ENCODE assay signal across 1 cellular context in genomic region chr16:12544477-12545291, GRCh38.
TF ChIP-seq lines count a peak whose summit lies in the region.

No MANE protein-coding gene starts in this region.

TF ChIP-seq in GM12878, 131 proteins besides CTCF, POLR2A, EP300 and RAD21 (continued from another document):
- TF ChIP-seq E4F1 (IDR thresholded peaks at IDR 0.05; ENCODE audit: borderline replicate concordance, partially characterized antibody): no peak
- peak in 1 of 2 experiments; percentile 57; a peak in 1 of 4 replicates for TF ChIP-seq SRF (IDR thresholded peaks at IDR 0.05; ENCODE audit: low read depth in 2 of 2, low read length in 2 of 2)
- no peak for TF ChIP-seq ETV6 (conservative IDR thresholded peaks at IDR 0.05 in 1 of 2, IDR thresholded peaks at IDR 0.05 in 1 of 2; ENCODE audit: borderline replicate concordance in 1 of 2, low read depth in 1 of 2)
- no peak for TF ChIP-seq ATF7 (IDR thresholded peaks at IDR 0.05; ENCODE audit: low read depth)
- TF ChIP-seq RAD51 (IDR thresholded peaks at IDR 0.05): no peak
- TF ChIP-seq MTA2 (IDR thresholded peaks at IDR 0.05; ENCODE audit: low read depth): no peak
- TF ChIP-seq HDGF (IDR thresholded peaks at IDR 0.05): 0 out of 2 replicates have a peak, but pooled peaks have one; percentile 8
- TF ChIP-seq REST (IDR thresholded peaks at IDR 0.05; ENCODE audit: low read depth, low read length): no peak
